In the genomic region with DNA sequence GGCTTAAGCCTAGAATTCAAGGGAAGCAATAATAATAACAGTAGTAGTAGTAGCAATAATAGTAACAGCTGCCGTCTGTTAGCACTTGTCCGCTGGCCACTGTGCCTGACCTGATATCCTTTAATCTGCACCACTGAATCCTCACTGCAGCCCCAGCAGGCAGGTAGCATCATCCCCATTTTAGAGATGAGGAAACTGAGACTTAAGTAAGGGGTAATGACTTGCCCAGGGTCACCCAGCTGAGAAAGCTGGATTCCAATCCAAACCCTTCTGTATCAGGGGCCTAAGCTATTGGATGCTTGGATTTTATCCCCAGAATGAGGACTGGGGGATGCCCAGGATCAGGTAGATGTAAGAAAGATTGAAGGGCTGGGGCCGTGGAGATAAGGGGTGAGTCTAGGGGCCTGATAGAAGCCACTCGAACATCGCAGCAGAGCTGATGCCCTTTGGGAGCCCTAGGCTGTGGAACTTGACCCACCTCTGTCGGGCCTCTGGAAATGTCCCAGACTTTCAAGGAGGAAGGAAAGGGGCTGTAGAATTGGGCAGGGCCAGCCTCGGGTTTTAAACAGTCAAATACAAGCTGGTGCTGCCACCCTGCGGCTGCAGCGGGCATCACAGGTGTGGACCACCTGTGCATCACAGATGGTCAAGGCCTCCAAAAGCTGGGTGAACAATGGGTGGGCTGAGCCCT, we compare ENCODE assay signal across 8 cellular contexts.
A peak's percentile ranks its signal among the peaks of the same experiment; 100 is the strongest.
DNase-seq lines count a peak whose midpoint lies in the region; ATAC-seq and TF ChIP-seq lines count a peak whose summit lies in the region.

No MANE protein-coding gene starts in this region.

- H3K27ac Mint-ChIP-seq in T-cell: no peak overlapping the region

- intact Hi-C loops in adrenal gland (cut with DNase I): loop anchor here in 1 of 2 donors (5.0 kb wide), 1 partner anchor 227 kb away; no protein-coding TSS in a partner anchor
- intact Hi-C loops in right cardiac atrium (cut with DNase I): loop anchor here in 2 of 4 donors (5.0 to 10.0 kb wide), 2 partner anchors 224 to 237 kb away; no protein-coding TSS in a partner anchor
- intact Hi-C loops in gastrocnemius medialis (cut with DNase I; ENCODE audit: low total_unique reads): loop anchor here (1.0 to 2.0 kb wide), 3 partner anchors 225 to 446 kb away; no protein-coding TSS in a partner anchor

- peak; percentile 57 for DNase-seq in EH (ENCODE audit: low read depth)
- DNase-seq in LoVo (ENCODE audit: low spot score): peak; percentile 49
- peak in 31 of 34 experiments; percentile 22 to 65 (median 45) for DNase-seq in T-cell
- DNase-seq in adrenal gland: peak; percentile 67 to 91 (median 82)
- peak; percentile 62 to 87 (median 78) for DNase-seq in right cardiac atrium
- peak in 1 of 2 donors; percentile 57 for DNase-seq in gastrocnemius medialis

- CTCF ChIA-PET in T-cell (lab: Charles Lee): interaction anchor here (0.6 to 1.5 kb wide), 6 partner anchors 11 to 446 kb away, joined by 3 to 13 read pairs (median 4); no protein-coding TSS in a partner anchor

- H3K9me3 Mint-ChIP-seq in T-cell: no peaks in the 10 kb centered on the region

- in situ Hi-C loops in gastrocnemius medialis (cut with MboI; ENCODE audit: low sequenced_read_pairs in 4 of 4): loop anchor here in 3 of 4 donors (5.0 to 25.0 kb wide), 3 partner anchors 227 to 452 kb away; no protein-coding TSS in a partner anchor

- POLR2A ChIA-PET in T-cell (lab: Charles Lee): interaction anchor here (0.6 kb wide), 2 partner anchors 446 to 1062 kb away, joined by 3 read pairs; no protein-coding TSS in a partner anchor

- H3K4me3 Mint-ChIP-seq in T-cell: no peak overlapping the region

- TF ChIP-seq CTCF in adrenal gland (IDR thresholded peaks at IDR 0.05): peak; percentile 79 to 93 (median 86)
- TF ChIP-seq CTCF in gastrocnemius medialis (IDR thresholded peaks at IDR 0.05 in 4 of 5, conservative IDR thresholded peaks at IDR 0.05 in 1 of 5): peak; percentile 76 to 90 (median 87)

- H3K9me3 ChIP-seq in adrenal gland (replicated peaks in 1 of 3) (no peaks in the 10 kb centered on the region), right cardiac atrium (ENCODE audit: control insufficient read depth, low read length) (no peaks in the 10 kb centered on the region), gastrocnemius medialis (no peaks in the 10 kb centered on the region)

- H3K27me3 ChIP-seq in adrenal gland (no peaks in the 10 kb centered on the region), right cardiac atrium (ENCODE audit: control insufficient read depth, insufficient read depth) (no peaks in the 10 kb centered on the region), gastrocnemius medialis (peaks cover 0 to 8% (median 0%) of the 10 kb centered on the region in 3 donors)

- H3K36me3 Mint-ChIP-seq in T-cell: no peaks in the 10 kb centered on the region

- H3K4me3 ChIP-seq in adrenal gland (no peak overlapping the region), right cardiac atrium (ENCODE audit: low read length) (no peak overlapping the region), gastrocnemius medialis (no peak overlapping the region)

- H3K27me3 Mint-ChIP-seq in T-cell: peaks cover 5 to 6% of the 10 kb centered on the region in 2 donors

- WGBS in adrenal gland, 4 donors: 19 to 62% (median 26%) methylated on average over 5 to 9 of the region's 9 CpGs
- 25% methylated on average over 9 of the region's 9 CpGs for WGBS in right cardiac atrium

- no peak for TF ChIP-seq POLR2A in adrenal gland (IDR thresholded peaks at IDR 0.05)
- no peak for TF ChIP-seq POLR2A in gastrocnemius medialis (IDR thresholded peaks at IDR 0.05)

- H3K27ac ChIP-seq in adrenal gland (no peak overlapping the region), right cardiac atrium (ENCODE audit: low read length) (no peak overlapping the region), gastrocnemius medialis (no peak overlapping the region)

- H3K4me1 Mint-ChIP-seq in T-cell: peaks cover 0 to 4% (median 2%) of the 10 kb centered on the region in 3 donors

- H3K36me3 ChIP-seq in adrenal gland (replicated peaks in 1 of 2) (no peaks in the 10 kb centered on the region), gastrocnemius medialis (no peaks in the 10 kb centered on the region)

- peak in 2 of 4 experiments; percentile 39 to 48 for ATAC-seq in T-cell (replicated peaks in 1 of 4)
- ATAC-seq in right cardiac atrium: peak; percentile 42 to 60
- ATAC-seq in gastrocnemius medialis: peak; percentile 61 to 70
- ATAC-seq in GM21786 (IDR thresholded peaks at IDR 0.05; ENCODE audit: unreplicated experiment): no peak
- no peak for ATAC-seq in HG03045 (IDR thresholded peaks at IDR 0.05; ENCODE audit: unreplicated experiment)

- H3K4me1 ChIP-seq in adrenal gland (replicated peaks in 1 of 2) (peaks cover 0 to 6% of the 10 kb centered on the region in 2 donors), right cardiac atrium (ENCODE audit: control insufficient read depth, insufficient read depth, low read length) (no peaks in the 10 kb centered on the region), gastrocnemius medialis (no peaks in the 10 kb centered on the region)

Comparison
In these comparisons a context has a peak if more than half of its experiments do, and no peak if none do; other contexts are left out.
1. ATAC-seq: peak in right cardiac atrium (2 of 2) and gastrocnemius medialis (2 of 2); none in GM21786 (single experiment) and HG03045 (single experiment).